In the genomic region with DNA sequence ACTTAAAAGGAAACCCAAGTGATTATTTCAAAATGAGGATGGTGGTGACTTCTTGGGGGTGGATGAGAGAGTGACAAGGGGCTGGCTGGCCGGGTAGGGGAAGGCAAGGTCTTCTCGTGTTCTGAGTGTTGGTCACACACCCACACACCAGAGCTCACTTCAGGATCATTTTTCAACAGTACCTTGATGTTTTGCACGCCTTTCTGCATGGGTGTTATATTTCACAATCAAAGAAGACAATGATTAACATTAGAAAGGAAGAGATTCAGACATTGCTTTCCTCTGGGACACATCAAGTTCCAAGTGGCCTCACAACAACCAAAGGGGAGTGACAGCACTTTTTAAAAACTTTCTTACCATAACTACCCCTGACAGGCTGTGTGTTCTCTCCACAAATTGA, we compare ENCODE assay signal across 1 cellular context.
TF ChIP-seq lines count a peak whose summit lies in the region.

No MANE protein-coding gene starts in this region.

TF ChIP-seq in GM12878, 131 proteins besides CTCF, POLR2A, EP300 and RAD21 (continued from another document):
- TF ChIP-seq WRNIP1 (IDR thresholded peaks at IDR 0.05; ENCODE audit: borderline replicate concordance, low read depth, low read length) (no peak), PAX5 (IDR thresholded peaks at IDR 0.05; ENCODE audit: borderline replicate concordance, low read depth, low read length) (no peak), NFXL1 (IDR thresholded peaks at IDR 0.05; ENCODE audit: borderline replicate concordance) (no peak), BACH1 (IDR thresholded peaks at IDR 0.05; ENCODE audit: borderline replicate concordance) (no peak), MYB (IDR thresholded peaks at IDR 0.05; ENCODE audit: borderline replicate concordance, low read depth, low read length) (no peak), GABPA (IDR thresholded peaks at IDR 0.05; ENCODE audit: low read depth) (no peak)
- TF ChIP-seq, protein P1, sequence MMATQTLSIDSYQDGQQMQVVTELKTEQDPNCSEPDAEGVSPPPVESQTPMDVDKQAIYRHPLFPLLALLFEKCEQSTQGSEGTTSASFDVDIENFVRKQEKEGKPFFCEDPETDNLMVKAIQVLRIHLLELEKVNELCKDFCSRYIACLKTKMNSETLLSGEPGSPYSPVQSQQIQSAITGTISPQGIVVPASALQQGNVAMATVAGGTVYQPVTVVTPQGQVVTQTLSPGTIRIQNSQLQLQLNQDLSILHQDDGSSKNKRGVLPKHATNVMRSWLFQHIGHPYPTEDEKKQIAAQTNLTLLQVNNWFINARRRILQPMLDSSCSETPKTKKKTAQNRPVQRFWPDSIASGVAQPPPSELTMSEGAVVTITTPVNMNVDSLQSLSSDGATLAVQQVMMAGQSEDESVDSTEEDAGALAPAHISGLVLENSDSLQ (IDR thresholded peaks at IDR 0.05), result 0 out of 2 replicates have a peak, but pooled peaks have one; percentile 7
